In genomic region chr16:25066426-25066746, GRCh38 we compare ENCODE assay signal across 8 cellular contexts. TPM values are rescaled to one million over a fixed set of nuclear protein-coding genes. Genes with fewer than 3 reads are reported as not detected.
A peak's percentile ranks its signal among the peaks of the same experiment; 100 is the strongest.
DNase-seq lines count a peak whose midpoint lies in the region; TF ChIP-seq lines count a peak whose summit lies in the region.

No MANE protein-coding gene starts in this region.

- H3K4me1 ChIP-seq in BLaER1 treated with 17β-estradiol and CSF1 and Interleukin-3, amounts not matched to agents 10 nM and 100 nM: peaks cover 41 to 60% (median 50%) of the 10 kb centered on the region in 10 experiments
- peaks cover 9% of the 10 kb centered on the region; the same call in 1 of the 2 replicates for H3K4me1 ChIP-seq in HUES64 (ENCODE audit: insufficient read depth, low read length)

- H3K9ac ChIP-seq in BLaER1 treated with 17β-estradiol and CSF1 and Interleukin-3, amounts not matched to agents 10 nM and 100 nM: peak overlapping the region; percentile 73 to 90 (median 80); a peak in 21 of 22 replicates
- H3K9ac ChIP-seq in HUES64 (ENCODE audit: low read depth, low read length): no peak overlapping the region; the same call in 1 of the 2 replicates
- H3K9ac ChIP-seq in neural cell (ENCODE audit: low read length): no peak overlapping the region

- DNase-seq in coronary artery (ENCODE audit: low spot score) (no peak), occipital lobe (lab: John Stamatoyannopoulos, UW) (no peak), OCI-M1 (lab: John Stamatoyannopoulos, UW) (no peak), NCI-H1105 treated with DMSO at 0.1 percent for 48 hours (lab: John Stamatoyannopoulos, UW) (no peak)
- no peak for DNase-seq in stimulated activated CD4-positive, alpha-beta T cell treated with anti-CD3 and anti-CD28 coated beads, Interleukin-15, amount 100 ng/mL, for 24 hours

- H3K4me3 ChIP-seq in BLaER1 treated with 17β-estradiol and CSF1 and Interleukin-3, amounts not matched to agents 10 nM and 100 nM: peak overlapping the region; percentile 59 to 78 (median 69); a peak in 16 of 20 replicates
- H3K4me3 ChIP-seq in HUES64 (ENCODE audit: low read length) (peak overlapping the region; percentile 40), coronary artery (peak overlapping the region; percentile 92), neural cell (ENCODE audit: low read length) (peak overlapping the region; percentile 59)

- peaks cover 4 to 17% (median 11%) of the 10 kb centered on the region in 11 experiments; a peak in 20 of 22 replicates for H3K27me3 ChIP-seq in BLaER1 treated with 17β-estradiol and CSF1 and Interleukin-3, amounts not matched to agents 10 nM and 100 nM
- peaks cover 29% of the 10 kb centered on the region for H3K27me3 ChIP-seq in HUES64 (ENCODE audit: insufficient read depth, low read length)
- H3K27me3 ChIP-seq in neural cell (ENCODE audit: insufficient read depth, low read depth, low read length): peaks cover 4% of the 10 kb centered on the region

- no peak for TF ChIP-seq RAD21 in neural cell (conservative IDR thresholded peaks at IDR 0.05)

- no peaks in the 10 kb centered on the region for H4K20me1 ChIP-seq in BLaER1 treated with 17β-estradiol and CSF1 and Interleukin-3, amounts not matched to agents 10 nM and 100 nM
- H4K20me1 ChIP-seq in neural cell (ENCODE audit: insufficient read depth): no peaks in the 10 kb centered on the region

- WGBS in HUES64: 54% methylated on average over 16 of the region's 16 CpGs

- H3K79me2 ChIP-seq in neural cell (replicated peaks; ENCODE audit: insufficient read depth, low read length): no peaks in the 10 kb centered on the region

- peaks cover 0 to 9% (median 0%) of the 10 kb centered on the region in 11 experiments; a peak in 4 of 22 replicates for H3K9me3 ChIP-seq in BLaER1 treated with 17β-estradiol and CSF1 and Interleukin-3, amounts not matched to agents 10 nM and 100 nM (replicated peaks in 1 of 11)
- H3K9me3 ChIP-seq in HUES64 (ENCODE audit: insufficient read depth, low read depth, low read length) (no peaks in the 10 kb centered on the region), neural cell (ENCODE audit: low read length) (no peaks in the 10 kb centered on the region)

- no peaks in the 10 kb centered on the region for H3K36me3 ChIP-seq in BLaER1 treated with 17β-estradiol and CSF1 and Interleukin-3, amounts not matched to agents 10 nM and 100 nM
- no peaks in the 10 kb centered on the region for H3K36me3 ChIP-seq in HUES64 (ENCODE audit: insufficient read depth, low read length)
- H3K36me3 ChIP-seq in neural cell (ENCODE audit: insufficient read depth, low read length): no peaks in the 10 kb centered on the region

- H3K27ac ChIP-seq in BLaER1 treated with 17β-estradiol and CSF1 and Interleukin-3, amounts not matched to agents 10 nM and 100 nM: peak overlapping the region; percentile 64 to 84 (median 78); a peak in 21 of 22 replicates
- H3K27ac ChIP-seq in HUES64 (ENCODE audit: low read depth, low read length) (no peak overlapping the region; the same call in 1 of the 2 replicates), coronary artery (peak overlapping the region; percentile 90 to 96), neural cell (ENCODE audit: low read length) (no peak overlapping the region)

- H2AFZ ChIP-seq in neural cell (ENCODE audit: low read depth, low read length): no peak overlapping the region

- H3F3A ChIP-seq in neural cell (ENCODE audit: insufficient read depth, low read length, poor library complexity, severe bottlenecking): no peaks in the 10 kb centered on the region

- H3K4me2 ChIP-seq in BLaER1 treated with 17β-estradiol and CSF1 and Interleukin-3, amounts not matched to agents 10 nM and 100 nM: peak overlapping the region; percentile 81 to 98 (median 89)
- no peak overlapping the region for H3K4me2 ChIP-seq in neural cell (ENCODE audit: low read length)

- no peak for TF ChIP-seq CTCF in coronary artery (IDR thresholded peaks at IDR 0.05)
- TF ChIP-seq CTCF in neural cell (IDR thresholded peaks at IDR 0.05; ENCODE audit: poor library complexity, severe bottlenecking): no peak

- TF ChIP-seq EP300 in neural cell (conservative IDR thresholded peaks at IDR 0.05; ENCODE audit: poor library complexity, severe bottlenecking): no peak

- H3K9me2 ChIP-seq in neural cell (ENCODE audit: insufficient read depth, low read length): no peaks in the 10 kb centered on the region

TF ChIP-seq in neural cell, 6 proteins besides CTCF, POLR2A, EP300 and RAD21:
- TF ChIP-seq EZH2 (IDR thresholded peaks at IDR 0.05; ENCODE audit: borderline replicate concordance, insufficient read depth, low read length, poor library complexity, severe bottlenecking) (no peak), TAF1 (IDR thresholded peaks at IDR 0.05; ENCODE audit: low read depth) (no peak), MXI1 (conservative IDR thresholded peaks at IDR 0.05; ENCODE audit: poor library complexity, severe bottlenecking) (no peak), SMC3 (conservative IDR thresholded peaks at IDR 0.05; ENCODE audit: poor library complexity) (no peak), REST (IDR thresholded peaks at IDR 0.05; ENCODE audit: borderline replicate concordance) (no peak), POLR2AphosphoS5 (IDR thresholded peaks at IDR 0.05) (no peak)
TF ChIP-seq in neural cell: peak in this region for 0.

RNA-seq across cellular contexts. Expression of gene LCMT1, which starts 45.2 kb away (rescaled TPM):
- polyA plus RNA-seq in HUES64 (2013, experiment 1 of 2): 54.8 TPM
- 61.2 TPM for polyA plus RNA-seq in HUES64 (2013, experiment 2 of 2)
- 45.5 and 62.1 TPM in 2 replicates for polyA plus RNA-seq in neural cell
- polyA minus RNA-seq in neural cell: 44.6 and 48.4 TPM in 2 replicates
- total RNA-seq in occipital lobe: 42.3 TPM

RNA-seq across cellular contexts. Expression of gene ARHGAP17, which starts 51.2 kb away (rescaled TPM):
- polyA plus RNA-seq in HUES64 (2013, experiment 1 of 2): 54.9 TPM
- polyA plus RNA-seq in HUES64 (2013, experiment 2 of 2): 59.2 TPM
- polyA plus RNA-seq in neural cell: 16.6 and 24.1 TPM in 2 replicates
- 28.0 and 36.3 TPM in 2 replicates for polyA minus RNA-seq in neural cell
- 22.3 TPM for total RNA-seq in occipital lobe

Comparison
In these comparisons a context has a peak if more than half of its experiments do, and no peak if none do; other contexts are left out.
1. H3K27ac ChIP-seq: peak in BLaER1 treated with 17β-estradiol and CSF1 and Interleukin-3, amounts not matched to agents 10 nM and 100 nM (11 of 11) and coronary artery (2 of 2); none in HUES64 (single experiment) and neural cell (single experiment).
2. H3K4me3 ChIP-seq: peak in every context shown above with its lines; median percentile 92 in coronary artery; 69 in BLaER1 treated with 17β-estradiol and CSF1 and Interleukin-3, amounts not matched to agents 10 nM and 100 nM; 59 in neural cell; 40 in HUES64.
3. H3K9ac ChIP-seq: peak in BLaER1 treated with 17β-estradiol and CSF1 and Interleukin-3, amounts not matched to agents 10 nM and 100 nM (11 of 11); none in HUES64 (single experiment) and neural cell (single experiment).